Comparison of ENCODE assay signal across 11 cellular contexts in genomic region chr1:163168053-163168452, GRCh38. TPM values are rescaled to one million over a fixed set of nuclear protein-coding genes. Genes with fewer than 3 reads are reported as not detected.
DNase-seq lines count a peak whose midpoint lies in the region; ATAC-seq and TF ChIP-seq lines count a peak whose summit lies in the region.
"Had no signal": no experiment of that assay in that cellular context is flagged by ENCODE, and none has a peak within 500 bp of the region (broad histone marks: within the 10 kb centered on the region; RNA-seq: fewer than 3 reads in every experiment).

No MANE protein-coding gene starts in this region.

- H3K9me3 Mint-ChIP-seq in GM23338 = no peaks in the 10 kb centered on the region
- H3K9me3 Mint-ChIP-seq in CD8-positive, alpha-beta memory T cell = no peaks in the 10 kb centered on the region

- ATAC-seq in GM23338 (no peak), HG03175 (IDR thresholded peaks at IDR 0.05; ENCODE audit: unreplicated experiment) (no peak)

- peaks cover 5% of the 10 kb centered on the region; the same call in 2 of the 3 replicates for H3K36me3 Mint-ChIP-seq in GM23338 (ENCODE audit: low read depth)
- no peaks in the 10 kb centered on the region for H3K36me3 Mint-ChIP-seq in CD8-positive, alpha-beta memory T cell

- H3K4me3 ChIP-seq in GM23338 = no peak overlapping the region
- no peak overlapping the region for H3K4me3 ChIP-seq in CD8-positive, alpha-beta memory T cell (ENCODE audit: low read length)

- POLR2A ChIA-PET in RWPE1 (lab: Yijun Ruan, JAX; ENCODE audit: low non-redundant PET) = no interaction called here
- POLR2A ChIA-PET in CD8-positive, alpha-beta memory T cell (lab: Charles Lee) = no interaction called here

- H3K4me1 ChIP-seq in GM23338 (ENCODE audit: insufficient read depth) = peaks cover 20% of the 10 kb centered on the region
- H3K4me1 ChIP-seq in CD8-positive, alpha-beta memory T cell (ENCODE audit: insufficient read depth, low read length) = no peaks in the 10 kb centered on the region

- peaks cover 26% of the 10 kb centered on the region for H3K4me1 Mint-ChIP-seq in GM23338
- no peaks in the 10 kb centered on the region for H3K4me1 Mint-ChIP-seq in CD8-positive, alpha-beta memory T cell

- DNase-seq in GM23338 (ENCODE audit: low spot score) = no peak
- peak; percentile 91 for DNase-seq in RWPE1 (ENCODE audit: low spot score)
- DNase-seq in foreskin melanocyte = peak; percentile 81
- peak; percentile 27 for DNase-seq in putamen (ENCODE audit: low spot score)
- DNase-seq in mesenteric fat pad (ENCODE audit: low spot score) = no peak
- DNase-seq in NCI-H345 (lab: John Stamatoyannopoulos, UW) = no peak
- DNase-seq in CD8-positive, alpha-beta memory T cell = no peak
- DNase-seq: activated CD4-positive, alpha-beta T cell treated with anti-CD3 and anti-CD28 coated beads for 4 hours; NCI-H2171 had no signal

- no peak overlapping the region for H3K4me2 ChIP-seq in GM23338

- CTCF ChIA-PET in RWPE1 (lab: Yijun Ruan, JAX) = no interaction called here
- CTCF ChIA-PET in CD8-positive, alpha-beta memory T cell (lab: Charles Lee) = no interaction called here

- no peak overlapping the region for H2AFZ ChIP-seq in GM23338

- H3K79me2 ChIP-seq in GM23338 (replicated peaks; ENCODE audit: insufficient read depth) = no peaks in the 10 kb centered on the region

- no peaks in the 10 kb centered on the region for H3K9me2 ChIP-seq in GM23338 (ENCODE audit: insufficient read depth)

- H3K27me3 Mint-ChIP-seq in GM23338 (ENCODE audit: insufficient read depth, low read depth, poor library complexity) = no peaks in the 10 kb centered on the region
- no peaks in the 10 kb centered on the region for H3K27me3 Mint-ChIP-seq in CD8-positive, alpha-beta memory T cell
- H3K27me3 Mint-ChIP-seq: progenitor cell of endocrine pancreas had no signal

- H3K27ac Mint-ChIP-seq in GM23338 = peak overlapping the region; percentile 54; the same call in 1 of the 2 replicates
- H3K27ac Mint-ChIP-seq in CD8-positive, alpha-beta memory T cell = no peak overlapping the region
- H3K27ac Mint-ChIP-seq: progenitor cell of endocrine pancreas had no signal

- H3K9me3 ChIP-seq in CD8-positive, alpha-beta memory T cell (ENCODE audit: low read length) = no peaks in the 10 kb centered on the region

- no peaks in the 10 kb centered on the region for H3F3A ChIP-seq in GM23338 (replicated peaks; ENCODE audit: low read depth)

- H3K4me3 Mint-ChIP-seq in GM23338 = no peak overlapping the region
- H3K4me3 Mint-ChIP-seq in CD8-positive, alpha-beta memory T cell = no peak overlapping the region

- H3K36me3 ChIP-seq in GM23338 (ENCODE audit: insufficient read depth) = no peaks in the 10 kb centered on the region
- no peaks in the 10 kb centered on the region for H3K36me3 ChIP-seq in CD8-positive, alpha-beta memory T cell (ENCODE audit: insufficient read depth, low read length)

- TF ChIP-seq CTCF in GM23338 (conservative IDR thresholded peaks at IDR 0.05; ENCODE audit: low read depth in 2 of 2) (no peak), RWPE1 (conservative IDR thresholded peaks at IDR 0.05; ENCODE audit: low read depth) (no peak)

- no peaks in the 10 kb centered on the region for H4K20me1 ChIP-seq in GM23338 (replicated peaks; ENCODE audit: insufficient read depth)

- H3K27me3 ChIP-seq in GM23338 (ENCODE audit: insufficient read depth) = no peaks in the 10 kb centered on the region
- H3K27me3 ChIP-seq in CD8-positive, alpha-beta memory T cell (ENCODE audit: insufficient read depth, low read length, poor library complexity, severe bottlenecking) = no peaks in the 10 kb centered on the region

- H3K27ac ChIP-seq in GM23338 (ENCODE audit: low read depth) = no peak overlapping the region
- H3K27ac ChIP-seq in RWPE1 = no peak overlapping the region
- H3K27ac ChIP-seq in CD8-positive, alpha-beta memory T cell (ENCODE audit: low read depth, low read length) = no peak overlapping the region

TF ChIP-seq in GM23338, 12 proteins besides CTCF, POLR2A, EP300 and RAD21:
- TF ChIP-seq REST (IDR thresholded peaks at IDR 0.05; ENCODE audit: unreplicated experiment) (no peak), EZH2phosphoT487 (IDR thresholded peaks at IDR 0.05; ENCODE audit: unreplicated experiment) (no peak), CREB1 (CRISPR knock-in tag; IDR thresholded peaks at IDR 0.05; ENCODE audit: low read depth) (no peak), POLR2AphosphoS5 (IDR thresholded peaks at IDR 0.05; ENCODE audit: low read depth) (no peak), ZNF331 (CRISPR knock-in tag; IDR thresholded peaks at IDR 0.05; ENCODE audit: low read depth) (no peak), NANOG (IDR thresholded peaks at IDR 0.05; ENCODE audit: borderline replicate concordance) (no peak), EZH2 (IDR thresholded peaks at IDR 0.05; ENCODE audit: low read depth, unreplicated experiment) (no peak), ZNF114 (CRISPR knock-in tag; IDR thresholded peaks at IDR 0.05) (no peak), JUNB (IDR thresholded peaks at IDR 0.05; ENCODE audit: unreplicated experiment) (no peak)

RNA-seq across cellular contexts. Expression of gene RGS5, which starts 34.7 kb away (rescaled TPM):
- 42.7 and 48.3 TPM in 2 replicates for total RNA-seq in GM23338 (2014; rRNA removed; shearing (Covaris generic))
- polyA plus RNA-seq in GM23338 (2016; fragmentation: Nextera tagmentation; extraction: Ambion mirVana) = 18.4 and 23.4 TPM in 2 replicates
- total RNA-seq in mesenteric fat pad = 60.4 TPM
- 1 to 10 TPM; 2.8 to 3.0 TPM for total RNA-seq in CD8-positive, alpha-beta memory T cell
- 4.9 TPM for polyA plus RNA-seq in CD8-positive, alpha-beta memory T cell

Comparison
In these comparisons a context has a peak if more than half of its experiments do, and no peak if none do; other contexts are left out.
1. DNase-seq: peak in RWPE1 (single experiment), foreskin melanocyte (single experiment) and putamen (single experiment); none in GM23338 (single experiment), mesenteric fat pad (single experiment), NCI-H345 (single experiment) and CD8-positive, alpha-beta memory T cell (0 of 5).
2. RNA of gene RGS5, which starts 34.7 kb away (total RNA-seq): 60.4 TPM in mesenteric fat pad (single experiment) and 42.7 to 48.3 TPM in GM23338; 2.8 to 3.0 TPM in CD8-positive, alpha-beta memory T cell; every median in the first group is over 10 times any median in the second.